Comparison of ENCODE assay signal across 1 cellular context in genomic region chr15:92936138-92936537, GRCh38.
TF ChIP-seq lines count a peak whose summit lies in the region.

No MANE protein-coding gene starts in this region.

TF ChIP-seq in WTC11, 78 proteins besides CTCF, POLR2A, EP300 and RAD21 (continued from another document):
- no peak for TF ChIP-seq PREB (CRISPR knock-in tag; IDR thresholded peaks at IDR 0.05; ENCODE audit: borderline replicate concordance)
- TF ChIP-seq ZNF232 (CRISPR knock-in tag; IDR thresholded peaks at IDR 0.05) = no peak
- no peak for TF ChIP-seq ZNF512 (CRISPR knock-in tag; IDR thresholded peaks at IDR 0.05; ENCODE audit: borderline replicate concordance)
- no peak for TF ChIP-seq FOXP1 (CRISPR knock-in tag; IDR thresholded peaks at IDR 0.05; ENCODE audit: borderline replicate concordance)
- no peak for TF ChIP-seq ZNF263 (CRISPR knock-in tag; IDR thresholded peaks at IDR 0.05; ENCODE audit: low read depth)
- TF ChIP-seq NR3C1 (CRISPR knock-in tag; conservative IDR thresholded peaks at IDR 0.05; ENCODE audit: low read depth) = no peak
- no peak for TF ChIP-seq HMGXB4 (CRISPR knock-in tag; IDR thresholded peaks at IDR 0.05)
- TF ChIP-seq GTF2I (CRISPR knock-in tag; conservative IDR thresholded peaks at IDR 0.05) = no peak
- TF ChIP-seq ZNF121 (CRISPR knock-in tag; IDR thresholded peaks at IDR 0.05) = no peak
- TF ChIP-seq IRF1 (CRISPR knock-in tag; IDR thresholded peaks at IDR 0.05) = no peak
- TF ChIP-seq ESRRA (CRISPR knock-in tag; IDR thresholded peaks at IDR 0.05; ENCODE audit: borderline replicate concordance) = no peak
- no peak for TF ChIP-seq E2F1 (CRISPR knock-in tag; IDR thresholded peaks at IDR 0.05)
- TF ChIP-seq ERG (CRISPR knock-in tag; IDR thresholded peaks at IDR 0.05) = no peak
- TF ChIP-seq ARID4B (CRISPR knock-in tag; IDR thresholded peaks at IDR 0.05; ENCODE audit: borderline replicate concordance) = no peak
- no peak for TF ChIP-seq SMAD3 (CRISPR knock-in tag; IDR thresholded peaks at IDR 0.05; ENCODE audit: borderline replicate concordance)
- TF ChIP-seq TEAD4 (CRISPR knock-in tag; IDR thresholded peaks at IDR 0.05) = no peak
